16 cellular contexts compared by ENCODE assay signal in the genomic region with DNA sequence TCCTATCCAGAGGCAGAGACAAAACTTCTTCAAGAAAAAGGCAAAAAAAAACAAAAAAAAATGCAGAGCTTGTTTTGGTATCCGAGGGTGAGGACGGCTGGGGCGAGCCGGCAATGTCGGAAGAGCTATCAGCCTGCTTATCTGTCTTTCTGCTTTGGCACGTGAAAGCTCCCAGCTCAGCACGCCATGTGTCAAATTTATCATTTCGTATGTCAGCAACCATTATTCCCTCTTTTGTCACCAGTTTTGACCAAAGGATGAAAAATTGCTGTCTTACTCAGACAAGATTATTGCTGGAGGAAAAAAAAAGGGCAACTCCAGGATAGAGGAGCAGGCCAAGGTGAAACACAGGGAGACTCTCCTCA.
"Had no signal": no experiment of that assay in that cellular context is flagged by ENCODE, and none has a peak within 500 bp of the region (broad histone marks: within the 10 kb centered on the region; RNA-seq: fewer than 3 reads in every experiment).

No MANE protein-coding gene starts in this region.

- H3K36me3 ChIP-seq: heart left ventricle, left lung, neutrophil, right lobe of liver, upper lobe of left lung had no signal

- H3K4me1 ChIP-seq: left lung, right lobe of liver, upper lobe of left lung had no signal

- H3K27me3 ChIP-seq: right lobe of liver, upper lobe of left lung had no signal

- DNase-seq: activated B cell treated with CpG ODN at 0.5 μM for 24 hours; activated CD4-positive, alpha-beta T cell treated with anti-CD3 and anti-CD28 coated beads, Interleukin-2, amount 10 ng/mL, durations not matched to agents 24 days and 14 days; activated CD8-positive, alpha-beta memory T cell treated with anti-CD3 and anti-CD28 coated beads for 24 hours; foreskin melanocyte; heart left ventricle; mesenchymal stem cell; right lobe of liver; stimulated activated naive CD4-positive, alpha-beta T cell; T-helper 2 cell; upper lobe of left lung had no signal

- H3K27ac ChIP-seq: heart left ventricle, left lung, neutrophil, right lobe of liver, upper lobe of left lung had no signal

- H3K4me3 ChIP-seq: heart left ventricle, left lung, right lobe of liver, upper lobe of left lung had no signal

- H3K4me1 Mint-ChIP-seq: activated B cell treated with CpG ODN at 0.5 μM for 24 hours; activated CD4-positive, alpha-beta T cell treated with anti-CD3 and anti-CD28 coated beads, Interleukin-2, amount 10 ng/mL, durations not matched to agents 24 days and 14 days; activated naive CD4-positive, alpha-beta T cell treated with anti-CD3 and anti-CD28 coated beads, Interleukin-2, amount 50 U/mL, for 24 hours had no signal

- FAIRE-seq: endothelial cell of umbilical vein, keratinocyte, TTC549 had no signal

- H3K4me3 Mint-ChIP-seq: activated B cell treated with CpG ODN at 0.5 μM for 24 hours; activated CD4-positive, alpha-beta T cell treated with anti-CD3 and anti-CD28 coated beads, Interleukin-2, amount 10 ng/mL, durations not matched to agents 24 days and 14 days; activated naive CD4-positive, alpha-beta T cell treated with anti-CD3 and anti-CD28 coated beads, Interleukin-2, amount 50 U/mL, for 24 hours had no signal

- H3K9me3 ChIP-seq: heart left ventricle, left lung, neutrophil, right lobe of liver, upper lobe of left lung had no signal

- H3K9me3 Mint-ChIP-seq: activated B cell treated with CpG ODN at 0.5 μM for 24 hours; activated CD4-positive, alpha-beta T cell treated with anti-CD3 and anti-CD28 coated beads, Interleukin-2, amount 10 ng/mL, durations not matched to agents 24 days and 14 days; activated naive CD4-positive, alpha-beta T cell treated with anti-CD3 and anti-CD28 coated beads, Interleukin-2, amount 50 U/mL, for 24 hours had no signal

- H3K27me3 Mint-ChIP-seq: activated B cell treated with CpG ODN at 0.5 μM for 24 hours had no signal

- H3K36me3 Mint-ChIP-seq: activated naive CD4-positive, alpha-beta T cell treated with anti-CD3 and anti-CD28 coated beads, Interleukin-2, amount 50 U/mL, for 24 hours had no signal

- H3K27ac Mint-ChIP-seq: activated B cell treated with CpG ODN at 0.5 μM for 24 hours; activated CD4-positive, alpha-beta T cell treated with anti-CD3 and anti-CD28 coated beads, Interleukin-2, amount 10 ng/mL, durations not matched to agents 24 days and 14 days; activated naive CD4-positive, alpha-beta T cell treated with anti-CD3 and anti-CD28 coated beads, Interleukin-2, amount 50 U/mL, for 24 hours had no signal
